Comparison of ENCODE assay signal across 12 cellular contexts in the genomic region with DNA sequence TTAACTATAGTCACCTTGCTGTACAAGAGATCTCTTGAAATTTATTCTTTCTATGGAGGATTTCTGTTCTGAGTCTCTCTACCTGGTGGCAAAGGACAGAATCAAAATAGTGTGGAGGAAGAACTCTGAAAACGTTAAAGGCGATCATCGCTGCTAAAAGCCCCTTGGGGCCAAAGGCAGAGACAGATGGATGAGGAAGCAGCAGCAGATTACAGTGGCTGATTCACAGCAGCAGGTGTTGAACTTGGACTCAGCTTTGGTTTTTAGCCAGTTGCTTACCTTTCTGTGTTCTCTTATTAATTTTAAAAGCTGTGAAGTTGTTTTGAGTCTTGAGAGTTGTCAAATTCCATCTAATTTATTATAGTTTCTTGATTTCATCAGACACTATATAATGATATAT.
A peak's percentile ranks its signal among the peaks of the same experiment; 100 is the strongest.
DNase-seq lines count a peak whose midpoint lies in the region; TF ChIP-seq lines count a peak whose summit lies in the region.
"Had no signal": no experiment of that assay in that cellular context is flagged by ENCODE, and none has a peak within 500 bp of the region (broad histone marks: within the 10 kb centered on the region; RNA-seq: fewer than 3 reads in every experiment).

No MANE protein-coding gene starts in this region.

- H3K9me3 ChIP-seq in OCI-LY3 (ENCODE audit: insufficient read depth, low read length): 0 out of 2 replicates have a peak, but pooled peaks cover under 1% of the 10 kb centered on the region

- no peaks in the 10 kb centered on the region for H3K4me1 ChIP-seq in OCI-LY3 (ENCODE audit: low read length)

- no peak for TF ChIP-seq CTCF in OCI-LY3 (IDR thresholded peaks at IDR 0.05; ENCODE audit: low read depth, low read length)

- no peaks in the 10 kb centered on the region for H3K27me3 ChIP-seq in OCI-LY3 (ENCODE audit: low read depth, low read length)

- H4K20me1 ChIP-seq in OCI-LY3 (ENCODE audit: insufficient read depth, low read length): no peaks in the 10 kb centered on the region

- peak; percentile 66 for DNase-seq in D341Med (ENCODE audit: low spot score)
- DNase-seq in LHCN-M2 (ENCODE audit: low read depth): peak; percentile 54
- DNase-seq in pons (ENCODE audit: low spot score): peak; percentile 6
- no peak for DNase-seq in NCI-H774 (lab: John Stamatoyannopoulos, UW)
- no peak for DNase-seq in activated CD4-positive, CD25-positive, alpha-beta regulatory T cell treated with anti-CD3 and anti-CD28 coated beads, Interleukin-2, amount 50 U/mL, for 72 hours
- DNase-seq in stimulated activated CD8-positive, alpha-beta memory T cell treated with anti-CD3 and anti-CD28 coated beads, Interleukin-4, amount 100 ng/mL, for 48 hours: no peak
- DNase-seq: CD8-positive, alpha-beta T cell; COR-L47; HCEC 1CT; IMR-90; KBM-7 had no signal

- H3K36me3 ChIP-seq in OCI-LY3 (replicated peaks; ENCODE audit: low read depth, low read length): no peaks in the 10 kb centered on the region

- no peak overlapping the region for H3K9ac ChIP-seq in OCI-LY3 (ENCODE audit: low read length)

- H3K27ac ChIP-seq in OCI-LY3 (ENCODE audit: low read length): no peak overlapping the region

- no peaks in the 10 kb centered on the region for H3K79me2 ChIP-seq in OCI-LY3 (ENCODE audit: low read length)

- H3K4me2 ChIP-seq in OCI-LY3 (ENCODE audit: low read length): peak overlapping the region; percentile 30

- no peak overlapping the region for H2AFZ ChIP-seq in OCI-LY3 (ENCODE audit: low read depth, low read length)

- H3K4me3 ChIP-seq in OCI-LY3 (ENCODE audit: low read length): no peak overlapping the region

Comparison
In these comparisons a context has a peak if more than half of its experiments do, and no peak if none do; other contexts are left out.
1. DNase-seq: peak in D341Med (single experiment), LHCN-M2 (single experiment) and pons (single experiment); none in NCI-H774 (single experiment), activated CD4-positive, CD25-positive, alpha-beta regulatory T cell treated with anti-CD3 and anti-CD28 coated beads, Interleukin-2, amount 50 U/mL, for 72 hours (single experiment) and stimulated activated CD8-positive, alpha-beta memory T cell treated with anti-CD3 and anti-CD28 coated beads, Interleukin-4, amount 100 ng/mL, for 48 hours (single experiment).